8 cellular contexts compared by ENCODE assay signal in genomic region chr16:66728117-66728787, GRCh38. TPM values are rescaled to one million over a fixed set of nuclear protein-coding genes. Genes with fewer than 3 reads are reported as not detected.
A peak's percentile ranks its signal among the peaks of the same experiment; 100 is the strongest.
DNase-seq lines count a peak whose midpoint lies in the region; ATAC-seq lines count a peak whose summit lies in the region.

No MANE protein-coding gene starts in this region.

- H3K4me3 Mint-ChIP-seq in activated CD4-positive, alpha-beta T cell treated with anti-CD3 and anti-CD28 coated beads, Interleukin-2, amount 10 ng/mL, durations not matched to agents 24 days and 14 days, result no peak overlapping the region
- no peak overlapping the region for H3K4me3 Mint-ChIP-seq in effector memory CD8-positive, alpha-beta T cell

- no peaks in the 10 kb centered on the region for H3K9me3 Mint-ChIP-seq in activated CD4-positive, alpha-beta T cell treated with anti-CD3 and anti-CD28 coated beads, Interleukin-2, amount 10 ng/mL, durations not matched to agents 24 days and 14 days
- H3K9me3 Mint-ChIP-seq in effector memory CD8-positive, alpha-beta T cell, result no peaks in the 10 kb centered on the region

- DNase-seq in activated CD4-positive, alpha-beta T cell treated with anti-CD3 and anti-CD28 coated beads, Interleukin-2, amount 10 ng/mL, durations not matched to agents 24 days and 14 days, result peak; percentile 68
- no peak for DNase-seq in activated CD4-positive, alpha-beta T cell treated with anti-CD3 and anti-CD28 coated beads, Interleukin-2, amount 50 U/mL, for 4 hours
- DNase-seq in LoVo (ENCODE audit: low spot score) (peak; percentile 60), SHP77 (lab: John Stamatoyannopoulos, UW) (peak; percentile 47 to 51), medulla oblongata (ENCODE audit: extremely low spot score) (peak; percentile 86)
- DNase-seq in effector memory CD8-positive, alpha-beta T cell, result no peak

- peaks cover 60% of the 10 kb centered on the region for H3K36me3 Mint-ChIP-seq in activated CD4-positive, alpha-beta T cell treated with anti-CD3 and anti-CD28 coated beads, Interleukin-2, amount 10 ng/mL, durations not matched to agents 24 days and 14 days (ENCODE audit: low read depth)
- peaks cover 77% of the 10 kb centered on the region for H3K36me3 Mint-ChIP-seq in effector memory CD8-positive, alpha-beta T cell (ENCODE audit: insufficient read depth)

- peak; percentile 86 for ATAC-seq in effector memory CD8-positive, alpha-beta T cell (replicated peaks)
- ATAC-seq in HG02852 (IDR thresholded peaks at IDR 0.05; ENCODE audit: unreplicated experiment) (no peak), GM18519 (IDR thresholded peaks at IDR 0.05; ENCODE audit: low FRiP score, unreplicated experiment) (no peak)

- H3K27ac Mint-ChIP-seq in activated CD4-positive, alpha-beta T cell treated with anti-CD3 and anti-CD28 coated beads, Interleukin-2, amount 10 ng/mL, durations not matched to agents 24 days and 14 days, result peak overlapping the region; percentile 72
- H3K27ac Mint-ChIP-seq in effector memory CD8-positive, alpha-beta T cell, result peak overlapping the region in 1 of 2 donors; percentile 30

- H3K4me1 Mint-ChIP-seq in activated CD4-positive, alpha-beta T cell treated with anti-CD3 and anti-CD28 coated beads, Interleukin-2, amount 10 ng/mL, durations not matched to agents 24 days and 14 days, result peaks cover 7% of the 10 kb centered on the region
- peaks cover 4 to 6% of the 10 kb centered on the region in 2 donors for H3K4me1 Mint-ChIP-seq in effector memory CD8-positive, alpha-beta T cell (ENCODE audit: low read depth in 2 of 2)

- intact Hi-C loops in activated CD4-positive, alpha-beta T cell treated with anti-CD3 and anti-CD28 coated beads, Interleukin-2, amount 10 ng/mL, durations not matched to agents 24 days and 14 days (cut with micrococcal nuclease), result loop anchor here (1.0 to 2.0 kb wide), 3 partner anchors 12 to 322 kb away; no protein-coding TSS in a partner anchor

- H3K27me3 Mint-ChIP-seq in activated CD4-positive, alpha-beta T cell treated with anti-CD3 and anti-CD28 coated beads, Interleukin-2, amount 10 ng/mL, durations not matched to agents 24 days and 14 days, result no peaks in the 10 kb centered on the region
- no peaks in the 10 kb centered on the region for H3K27me3 Mint-ChIP-seq in effector memory CD8-positive, alpha-beta T cell

RNA-seq across cellular contexts. Expression of gene DYNC1LI2, which starts 23.2 kb away (rescaled TPM):
- 51.4 and 56.5 TPM in 2 replicates for total RNA-seq in activated CD4-positive, alpha-beta T cell treated with anti-CD3 and anti-CD28 coated beads, Interleukin-2, amount 10 ng/mL, durations not matched to agents 24 days and 14 days

RNA-seq across cellular contexts. Expression of gene CMTM4, which starts 31.7 kb away (rescaled TPM):
- 3.5 and 5.0 TPM in 2 replicates for total RNA-seq in activated CD4-positive, alpha-beta T cell treated with anti-CD3 and anti-CD28 coated beads, Interleukin-2, amount 10 ng/mL, durations not matched to agents 24 days and 14 days

Comparison
In these comparisons a context has a peak if more than half of its experiments do, and no peak if none do; other contexts are left out.
1. DNase-seq: peak in activated CD4-positive, alpha-beta T cell treated with anti-CD3 and anti-CD28 coated beads, Interleukin-2, amount 10 ng/mL, durations not matched to agents 24 days and 14 days (single experiment), LoVo (single experiment), SHP77 (2 of 2) and medulla oblongata (single experiment); none in activated CD4-positive, alpha-beta T cell treated with anti-CD3 and anti-CD28 coated beads, Interleukin-2, amount 50 U/mL, for 4 hours (0 of 2) and effector memory CD8-positive, alpha-beta T cell (0 of 3).